In genomic region chr9:8036914-8037524, GRCh38 we compare ENCODE assay signal across 36 cellular contexts.
"Had no signal": no experiment of that assay in that cellular context is flagged by ENCODE, and none has a peak within 500 bp of the region (broad histone marks: within the 10 kb centered on the region; RNA-seq: fewer than 3 reads in every experiment).

No MANE protein-coding gene starts in this region.

- DNase-seq: activated CD4-positive, alpha-beta memory T cell treated with anti-CD3 and anti-CD28 coated beads, Interleukin-2, amount 10 ng/mL, durations not matched to agents 7 days and 5 days; activated CD4-positive, alpha-beta T cell treated with anti-CD3 and anti-CD28 coated beads for 1 hour; activated CD4-positive, alpha-beta T cell treated with anti-CD3 and anti-CD28 coated beads for 48 hours; activated CD4-positive, CD25-positive, alpha-beta regulatory T cell; activated CD8-positive, alpha-beta memory T cell treated with anti-CD3 and anti-CD28 coated beads for 24 hours; activated CD8-positive, alpha-beta memory T cell treated with anti-CD3 and anti-CD28 coated beads, Interleukin-2, amount 10 ng/mL, durations not matched to agents 7 days and 5 days; activated CD8-positive, alpha-beta memory T cell treated with anti-CD3 and anti-CD28 coated beads, Interleukin-2, amount 50 U/mL, for 48 hours; activated effector memory CD4-positive, alpha-beta T cell treated with Interleukin-2 at 50 U/mL for 16 hours; activated naive CD4-positive, alpha-beta T cell treated with anti-CD3 and anti-CD28 coated beads, Interleukin-2, amount 50 U/mL, for 16 hours; activated T-cell treated with anti-CD3 and anti-CD28 coated beads, Interleukin-2, amount 50 U/mL, for 48 hours; amygdala; cerebellar nuclear complex; Kasumi-1; KG1; MG63; NCI-H1048; NCI-H1105 treated with DMSO at 0.1 percent for 48 hours; NCI-H1436; NCI-H1694; NCI-H1930; NCI-H2081 treated with DMSO at 0.1 percent for 48 hours; NCI-H226; NCI-H446 treated with DMSO at 0.1 percent for 48 hours; NCI-H524; NCI-H69; PC-9; SIG-M5; T-cell; T-helper 17 cell; WERI-Rb-1 had no signal

- H3K27me3 ChIP-seq: ascending aorta, MG63 had no signal

- H3K27ac ChIP-seq: ascending aorta, PC-9, RWPE1, WERI-Rb-1 had no signal

- ATAC-seq: activated CD8-positive, alpha-beta memory T cell treated with anti-CD3 and anti-CD28 coated beads, Interleukin-2, amount 10 ng/mL, durations not matched to agents 7 days and 5 days; Right ventricle myocardium inferior; SK-N-SH treated with all-trans-retinoic acid at 6 μM for 48 hours; T-cell; T-helper 17 cell had no signal

- H3K4me3 Mint-ChIP-seq: activated CD4-positive, alpha-beta memory T cell treated with anti-CD3 and anti-CD28 coated beads, Interleukin-2, amount 10 ng/mL, durations not matched to agents 7 days and 5 days; activated CD8-positive, alpha-beta memory T cell treated with anti-CD3 and anti-CD28 coated beads, Interleukin-2, amount 10 ng/mL, durations not matched to agents 7 days and 5 days; activated naive CD8-positive, alpha-beta T cell treated with anti-CD3 and anti-CD28 coated beads, Interleukin-2, amount 10 ng/mL, durations not matched to agents 7 days and 5 days; T-cell; T-helper 17 cell had no signal

- H3K4me1 ChIP-seq: ascending aorta had no signal

- H3K9me3 ChIP-seq: MG63 had no signal

- H3K4me3 ChIP-seq: ascending aorta, MG63, PC-9 had no signal

- H3K27me3 Mint-ChIP-seq: activated CD4-positive, alpha-beta memory T cell treated with anti-CD3 and anti-CD28 coated beads, Interleukin-2, amount 10 ng/mL, durations not matched to agents 7 days and 5 days; activated CD8-positive, alpha-beta memory T cell treated with anti-CD3 and anti-CD28 coated beads, Interleukin-2, amount 10 ng/mL, durations not matched to agents 7 days and 5 days; activated naive CD8-positive, alpha-beta T cell treated with anti-CD3 and anti-CD28 coated beads, Interleukin-2, amount 10 ng/mL, durations not matched to agents 7 days and 5 days; T-cell; T-helper 17 cell had no signal

- FAIRE-seq: RCC 7860 had no signal

- H3K36me3 ChIP-seq: ascending aorta, MG63, WERI-Rb-1 had no signal

- H3K27ac Mint-ChIP-seq: activated CD4-positive, alpha-beta memory T cell treated with anti-CD3 and anti-CD28 coated beads, Interleukin-2, amount 10 ng/mL, durations not matched to agents 7 days and 5 days; activated CD8-positive, alpha-beta memory T cell treated with anti-CD3 and anti-CD28 coated beads, Interleukin-2, amount 10 ng/mL, durations not matched to agents 7 days and 5 days; activated naive CD8-positive, alpha-beta T cell treated with anti-CD3 and anti-CD28 coated beads, Interleukin-2, amount 10 ng/mL, durations not matched to agents 7 days and 5 days; T-cell; T-helper 17 cell had no signal

- H3K4me1 Mint-ChIP-seq: activated CD4-positive, alpha-beta memory T cell treated with anti-CD3 and anti-CD28 coated beads, Interleukin-2, amount 10 ng/mL, durations not matched to agents 7 days and 5 days; activated CD8-positive, alpha-beta memory T cell treated with anti-CD3 and anti-CD28 coated beads, Interleukin-2, amount 10 ng/mL, durations not matched to agents 7 days and 5 days; T-cell; T-helper 17 cell had no signal
